24 cellular contexts compared by ENCODE assay signal in the genomic region with DNA sequence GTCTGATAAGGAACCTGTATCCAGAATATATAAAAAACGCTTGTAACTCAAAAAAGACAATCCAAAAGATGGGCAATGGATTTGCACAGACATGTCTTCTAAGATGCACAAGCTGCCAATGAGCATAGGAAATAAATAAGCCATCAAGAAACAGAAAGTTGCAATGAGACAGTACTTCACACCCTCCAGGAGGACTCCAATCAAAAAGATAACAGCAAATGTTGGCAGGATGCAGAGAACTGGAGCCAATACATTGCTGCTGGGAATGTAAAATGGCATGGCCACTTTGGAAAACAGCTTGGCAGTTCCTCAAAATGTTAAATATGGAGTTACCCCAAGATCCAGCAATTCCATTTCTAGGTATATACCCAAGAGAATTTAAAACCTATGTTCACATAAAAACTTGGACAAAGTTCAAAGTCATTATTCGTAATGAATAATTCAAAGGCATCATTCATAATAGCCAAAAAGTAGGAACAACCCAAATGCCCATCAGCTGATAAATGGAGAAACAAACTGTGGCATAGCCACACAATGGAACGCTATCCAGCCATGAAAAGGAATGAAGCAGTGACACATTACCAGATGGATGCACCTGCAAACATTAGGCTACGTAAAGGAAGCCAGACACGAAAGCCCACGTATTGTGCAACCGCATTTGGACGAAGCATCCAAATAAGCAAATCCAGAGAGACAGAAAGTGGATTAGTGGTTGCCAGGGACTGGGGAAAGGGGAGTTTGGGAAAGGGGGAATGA.
"Had no signal": no experiment of that assay in that cellular context is flagged by ENCODE, and none has a peak within 500 bp of the region (broad histone marks: within the 10 kb centered on the region; RNA-seq: fewer than 3 reads in every experiment).

No MANE protein-coding gene starts in this region.

- H3K27me3 ChIP-seq: gastroesophageal sphincter, left lung, sigmoid colon, vagina had no signal

- H3K4me1 Mint-ChIP-seq: activated T-helper 17 cell treated with anti-CD3 and anti-CD28 coated beads, Interleukin-2, amount 50 U/mL, for 72 hours had no signal

- DNase-seq: activated CD4-positive, alpha-beta T cell treated with anti-CD3 and anti-CD28 coated beads for 4 hours; activated CD4-positive, alpha-beta T cell treated with anti-CD3 and anti-CD28 coated beads, Interleukin-2, amount 50 U/mL, for 48 hours; activated CD4-positive, CD25-positive, alpha-beta regulatory T cell; activated CD8-positive, alpha-beta memory T cell treated with anti-CD3 and anti-CD28 coated beads for 24 hours; activated gamma-delta T cell treated with Interleukin-2 at 50 U/mL for 16 hours; activated T-cell treated with anti-CD3 and anti-CD28 coated beads, Interleukin-2, amount 50 U/mL, for 1 hour; hippocampal formation; left lung; mucosa of descending colon; sigmoid colon; small intestine; stimulated activated CD4-positive, alpha-beta T cell treated with anti-CD3 and anti-CD28 coated beads, Interleukin-4, amount 100 ng/mL, for 24 hours; T-helper 1 cell; trophoblast cell had no signal

- H3K27me3 Mint-ChIP-seq: activated T-helper 17 cell treated with anti-CD3 and anti-CD28 coated beads, Interleukin-2, amount 50 U/mL, for 72 hours; natural killer cell treated with Interleukin-12 subunit alpha and Interleukin-12 subunit beta and Interleukin-15 and Interleukin-18, amount 100 ng/mL, for 72 hours; stimulated activated naive CD8-positive, alpha-beta T cell treated with anti-CD3 and anti-CD28 coated beads, Interleukin-15, Interleukin-2, amounts not matched to agents 100 ng/mL and 50 ng/mL, for 24 hours had no signal

- H3K9me3 ChIP-seq: gastroesophageal sphincter, left lung, mucosa of descending colon, sigmoid colon, thoracic aorta, vagina had no signal

- H3K27ac ChIP-seq: coronary artery, gastroesophageal sphincter, left lung, sigmoid colon, thoracic aorta, vagina had no signal

- H3K27ac Mint-ChIP-seq: activated T-helper 17 cell treated with anti-CD3 and anti-CD28 coated beads, Interleukin-2, amount 50 U/mL, for 72 hours; natural killer cell treated with Interleukin-12 subunit alpha and Interleukin-12 subunit beta and Interleukin-15 and Interleukin-18, amount 100 ng/mL, for 72 hours; stimulated activated effector memory CD8-positive, alpha-beta T cell treated with anti-CD3 and anti-CD28 coated beads, Interleukin-12 subunit alpha, Interleukin-12 subunit beta, amount 100 ng/mL, for 72 hours; stimulated activated naive CD8-positive, alpha-beta T cell treated with anti-CD3 and anti-CD28 coated beads, Interleukin-15, Interleukin-2, amounts not matched to agents 100 ng/mL and 50 ng/mL, for 24 hours; T-helper 2 cell treated with Interferon-gamma antibody and Interleukin-4, amounts not matched to agents 5 μg/mL and 100 μg/mL, for 36 hours had no signal

- ATAC-seq: activated naive CD4-positive, alpha-beta T cell treated with anti-CD3 and anti-CD28 coated beads, Interleukin-2, amount 50 U/mL, for 72 hours; activated T-helper 17 cell treated with anti-CD3 and anti-CD28 coated beads, Interleukin-2, amount 50 U/mL, for 72 hours; gastroesophageal sphincter; left lung; natural killer cell treated with Interleukin-12 subunit alpha and Interleukin-12 subunit beta and Interleukin-15 and Interleukin-18, amount 100 ng/mL, for 72 hours; stimulated activated effector memory CD8-positive, alpha-beta T cell treated with anti-CD3 and anti-CD28 coated beads, Interleukin-12 subunit alpha, Interleukin-12 subunit beta, amount 100 ng/mL, for 72 hours had no signal

- H3K4me1 ChIP-seq: gastroesophageal sphincter, sigmoid colon, vagina had no signal

- H3K4me3 Mint-ChIP-seq: activated T-helper 17 cell treated with anti-CD3 and anti-CD28 coated beads, Interleukin-2, amount 50 U/mL, for 72 hours; natural killer cell treated with Interleukin-12 subunit alpha and Interleukin-12 subunit beta and Interleukin-15 and Interleukin-18, amount 100 ng/mL, for 72 hours; stimulated activated effector memory CD8-positive, alpha-beta T cell treated with anti-CD3 and anti-CD28 coated beads, Interleukin-12 subunit alpha, Interleukin-12 subunit beta, amount 100 ng/mL, for 72 hours; stimulated activated naive CD8-positive, alpha-beta T cell treated with anti-CD3 and anti-CD28 coated beads, Interleukin-15, Interleukin-2, amounts not matched to agents 100 ng/mL and 50 ng/mL, for 24 hours; T-helper 2 cell treated with Interferon-gamma antibody and Interleukin-4, amounts not matched to agents 5 μg/mL and 100 μg/mL, for 36 hours had no signal

- H3K4me3 ChIP-seq: coronary artery, gastroesophageal sphincter, left lung, mucosa of descending colon, sigmoid colon, thoracic aorta, vagina had no signal

- H3K9me3 Mint-ChIP-seq: activated naive CD4-positive, alpha-beta T cell treated with anti-CD3 and anti-CD28 coated beads, Interleukin-2, amount 50 U/mL, for 72 hours; activated T-helper 17 cell treated with anti-CD3 and anti-CD28 coated beads, Interleukin-2, amount 50 U/mL, for 72 hours; natural killer cell treated with Interleukin-12 subunit alpha and Interleukin-12 subunit beta and Interleukin-15 and Interleukin-18, amount 100 ng/mL, for 72 hours; stimulated activated effector memory CD8-positive, alpha-beta T cell treated with anti-CD3 and anti-CD28 coated beads, Interleukin-12 subunit alpha, Interleukin-12 subunit beta, amount 100 ng/mL, for 72 hours; stimulated activated naive CD8-positive, alpha-beta T cell treated with anti-CD3 and anti-CD28 coated beads, Interleukin-15, Interleukin-2, amounts not matched to agents 100 ng/mL and 50 ng/mL, for 24 hours; T-helper 2 cell treated with Interferon-gamma antibody and Interleukin-4, amounts not matched to agents 5 μg/mL and 100 μg/mL, for 36 hours had no signal
